In genomic region chr2:222837643-222838056, GRCh38 we compare ENCODE assay signal across 17 cellular contexts. TPM values are rescaled to one million over a fixed set of nuclear protein-coding genes. Genes with fewer than 3 reads are reported as not detected.
A peak's percentile ranks its signal among the peaks of the same experiment; 100 is the strongest.
DNase-seq lines count a peak whose midpoint lies in the region; ATAC-seq and TF ChIP-seq lines count a peak whose summit lies in the region.
"Had no signal": no experiment of that assay in that cellular context is flagged by ENCODE, and none has a peak within 500 bp of the region (broad histone marks: within the 10 kb centered on the region; RNA-seq: fewer than 3 reads in every experiment).

No MANE protein-coding gene starts in this region.

- ATAC-seq in Panc1 (no peak), esophagus mucosa (peak; percentile 88), omental fat pad (ENCODE audit: low FRiP score) (peak; percentile 34), HG02852 (IDR thresholded peaks at IDR 0.05; ENCODE audit: unreplicated experiment) (no peak)

- TF ChIP-seq CTCF in Panc1 (IDR thresholded peaks at IDR 0.05) (no peak), omental fat pad (IDR thresholded peaks at IDR 0.05) (no peak)

- no TSS peak for BruUV-seq in Panc1 (replicated peaks; lab: Mats Ljungman, UMichigan)

- H3K4me3 ChIP-seq in Panc1 (ENCODE audit: low read depth in 2 of 2, low read length in 2 of 2) = no peak overlapping the region
- H3K4me3 ChIP-seq: Peyer's patch had no signal

- no peaks in the 10 kb centered on the region for H3K9me3 ChIP-seq in Panc1 (ENCODE audit: control insufficient read depth, insufficient read depth, low read depth, low read length)
- H3K9me3 ChIP-seq: neutrophil, Peyer's patch had no signal

- no peak overlapping the region for H3K27ac ChIP-seq in Panc1 (ENCODE audit: low read length)
- H3K27ac ChIP-seq: neutrophil, Peyer's patch had no signal

- POLR2A ChIA-PET in Panc1 (lab: Charles Lee) = no interaction called here

- no peaks in the 10 kb centered on the region for H3K4me1 ChIP-seq in Panc1 (ENCODE audit: control insufficient read depth, insufficient read depth, low read length)

- in situ Hi-C loops in Panc1 (cut with HindIII; ENCODE audit: low pct_unique_long_range_greater_than_20kb, low sequenced_read_pairs) = no loop called here

- CTCF ChIA-PET in Panc1 (lab: Charles Lee) = no interaction called here

- no peaks in the 10 kb centered on the region for H3K27me3 ChIP-seq in Panc1 (ENCODE audit: control insufficient read depth, insufficient read depth, low read length)
- H3K27me3 ChIP-seq: neutrophil, Peyer's patch had no signal

- H3K36me3 ChIP-seq in Panc1 (ENCODE audit: control insufficient read depth, insufficient read depth, low read length) = no peaks in the 10 kb centered on the region
- H3K36me3 ChIP-seq: neutrophil, Peyer's patch had no signal

- intact Hi-C loops in Panc1 (cut with micrococcal nuclease; ENCODE audit: unreplicated experiment) = no loop called here

- DNase-seq in EH (ENCODE audit: low read depth) = peak; percentile 42
- peak; percentile 75 for DNase-seq in Panc1 (ENCODE audit: low read depth, low spot score)
- no peak for DNase-seq in omental fat pad (ENCODE audit: low spot score)
- DNase-seq in effector CD4-positive, alpha-beta T cell = no peak
- no peak for DNase-seq in amniotic stem cell (lab: John Stamatoyannopoulos, UW)
- DNase-seq in NCI-H1930 (lab: John Stamatoyannopoulos, UW) = no peak
- DNase-seq: activated CD4-positive, alpha-beta T cell treated with anti-CD3 and anti-CD28 coated beads for 1 hour; activated naive CD8-positive, alpha-beta T cell treated with anti-CD3 and anti-CD28 coated beads for 36 hours; activated T-cell treated with anti-CD3 and anti-CD28 coated beads for 4 hours; hippocampal formation; NCI-H146; NCI-H524; Peyer's patch; small intestine had no signal

RNA-seq across cellular contexts. Expression of gene ACSL3, which starts 23.2 kb away (rescaled TPM):
- total RNA-seq in Panc1 (2021; ENCODE audit: unreplicated experiment) (85.2 TPM), esophagus mucosa (125 TPM), omental fat pad (10 to 100 TPM; 42.4 to 72.2 (median 62.2) TPM)
- polyA plus RNA-seq in Panc1 (2012; ENCODE audit: insufficient read length) = 38.7 TPM

Comparison
In these comparisons a context has a peak if more than half of its experiments do, and no peak if none do; other contexts are left out.
1. DNase-seq: peak in EH (single experiment) and Panc1 (single experiment); none in omental fat pad (single experiment), effector CD4-positive, alpha-beta T cell (single experiment), amniotic stem cell (single experiment) and NCI-H1930 (0 of 2).
2. ATAC-seq: peak in esophagus mucosa (single experiment) and omental fat pad (single experiment); none in Panc1 (single experiment) and HG02852 (single experiment).